ENCODE assay signal across 13 cellular contexts in genomic region chr2:16103614-16104344, GRCh38.
"Had no signal": no experiment of that assay in that cellular context is flagged by ENCODE, and none has a peak within 500 bp of the region (broad histone marks: within the 10 kb centered on the region; RNA-seq: fewer than 3 reads in every experiment).

No MANE protein-coding gene starts in this region.

- H3K27me3 ChIP-seq: stomach had no signal

- H3K27ac ChIP-seq: esophagus muscularis mucosa, stomach, thoracic aorta had no signal

- H3K4me3 ChIP-seq: esophagus muscularis mucosa, stomach, thoracic aorta had no signal

- FAIRE-seq: urothelium cell line had no signal

- H3K9me3 ChIP-seq: esophagus muscularis mucosa, stomach, thoracic aorta had no signal

- H3K36me3 ChIP-seq: esophagus muscularis mucosa, stomach, thoracic aorta had no signal

- DNase-seq: activated CD4-positive, alpha-beta memory T cell treated with anti-CD3 and anti-CD28 coated beads for 36 hours; activated CD4-positive, CD25-positive, alpha-beta regulatory T cell treated with anti-CD3 and anti-CD28 coated beads, Interleukin-2, amount 50 U/mL, for 72 hours; activated gamma-delta T cell; activated naive CD8-positive, alpha-beta T cell treated with anti-CD3 and anti-CD28 coated beads for 36 hours; activated T-cell treated with anti-CD3 and anti-CD28 coated beads, Interleukin-2, amount 50 U/mL, for 4 hours; midbrain; naive B cell; stimulated activated CD4-positive, alpha-beta T cell treated with anti-CD3 and anti-CD28 coated beads, Interleukin-15, amount 100 ng/mL, for 24 hours; stimulated activated CD4-positive, alpha-beta T cell treated with anti-CD3 and anti-CD28 coated beads, Interleukin-4, amount 100 ng/mL, for 4 hours; stomach had no signal
